Comparison of ENCODE assay signal across 7 cellular contexts in the genomic region with DNA sequence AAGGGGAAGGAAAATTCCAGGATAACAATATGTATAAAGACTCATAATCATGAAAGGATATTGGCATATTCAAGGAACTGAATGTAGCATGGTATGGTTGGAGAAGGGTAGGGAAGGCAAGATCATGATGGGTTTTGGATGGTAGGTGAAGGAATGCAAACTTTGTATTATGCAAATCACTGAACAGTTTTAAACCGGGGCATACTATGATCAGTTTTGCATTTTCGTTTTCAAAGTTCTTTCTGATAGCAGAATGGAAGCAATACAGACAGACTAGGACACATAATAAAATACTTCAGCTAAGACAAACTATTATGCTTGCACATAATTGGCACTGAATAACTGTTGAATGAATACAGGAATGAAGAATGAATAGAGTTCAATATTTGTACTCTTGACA.
"Had no signal": no experiment of that assay in that cellular context is flagged by ENCODE, and none has a peak within 500 bp of the region (broad histone marks: within the 10 kb centered on the region; RNA-seq: fewer than 3 reads in every experiment).

No MANE protein-coding gene starts in this region.

- DNase-seq: GM23248, GOT3, H7, IMR-90, KG1 had no signal

- H3K4me1 ChIP-seq: HAP-1 had no signal

- H2AFZ ChIP-seq: GM23248 had no signal

- H3K36me3 ChIP-seq: HAP-1 had no signal

- H3K27ac ChIP-seq: GM23248 had no signal

- H3K9me3 ChIP-seq: HAP-1 had no signal

- H3K4me3 ChIP-seq: GM23248, HAP-1, K562 had no signal

- H3K9ac ChIP-seq: GM23248 had no signal
